15 cellular contexts compared by ENCODE assay signal in the genomic region with DNA sequence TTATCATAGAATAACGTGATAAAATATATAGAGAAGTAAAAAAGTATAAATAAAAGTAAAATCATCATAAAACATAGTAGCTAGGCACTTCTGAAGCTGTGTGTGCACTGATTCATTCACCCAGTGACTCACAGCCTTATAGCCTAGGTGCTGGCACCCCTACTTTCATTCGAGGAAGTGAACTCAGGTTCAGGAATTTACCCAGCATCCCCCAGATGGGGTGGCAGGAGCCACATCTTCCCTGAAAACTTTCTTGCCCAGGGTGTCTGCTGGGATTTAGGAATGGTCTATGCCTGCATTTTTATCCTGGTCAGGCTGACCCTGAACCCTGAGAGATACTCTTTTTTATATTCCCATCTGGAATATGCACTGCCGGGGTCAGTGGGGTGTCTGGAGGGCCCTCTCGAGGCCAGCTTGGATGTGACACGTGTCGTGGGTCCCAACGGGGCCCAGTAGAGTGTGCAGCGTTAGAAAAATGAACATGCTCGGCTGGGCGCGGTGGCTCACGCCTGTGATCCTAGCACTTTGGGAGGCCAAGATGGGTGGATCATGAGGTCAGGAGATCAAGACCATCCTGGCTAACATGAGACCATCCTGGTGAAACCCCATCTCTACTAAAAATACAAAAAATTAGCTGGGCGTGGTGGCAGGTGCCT. TPM values are rescaled to one million over a fixed set of nuclear protein-coding genes. Genes with fewer than 3 reads are reported as not detected.
DNase-seq lines count a peak whose midpoint lies in the region; FAIRE-seq and TF ChIP-seq lines count a peak whose summit lies in the region.
"Had no signal": no experiment of that assay in that cellular context is flagged by ENCODE, and none has a peak within 500 bp of the region (broad histone marks: within the 10 kb centered on the region; RNA-seq: fewer than 3 reads in every experiment).

No MANE protein-coding gene starts in this region.

- peak; percentile 71 for FAIRE-seq in RCC 7860 (lab: Jason Lieb, UNC)
- FAIRE-seq: GM12878, pancreas had no signal

- H3K27ac ChIP-seq in epithelial cell of prostate: peak overlapping the region; percentile 83
- peak overlapping the region; percentile 65 for H3K27ac ChIP-seq in osteoblast (ENCODE audit: low read depth, low read length)
- no peak overlapping the region for H3K27ac ChIP-seq in esophagus muscularis mucosa (replicated peaks in 1 of 4)
- H3K27ac ChIP-seq: pancreas had no signal

- TF ChIP-seq EP300 in esophagus muscularis mucosa (IDR thresholded peaks at IDR 0.05): no peak

- peak; percentile 44 for DNase-seq in GM04503 (ENCODE audit: low read depth)
- peak; percentile 67 for DNase-seq in RCC 7860 (ENCODE audit: low spot score)
- peak; percentile 64 for DNase-seq in epithelial cell of prostate (ENCODE audit: low read depth, low spot score)
- peak; percentile 97 for DNase-seq in osteoblast (ENCODE audit: insufficient read length, low spot score, missing footprints)
- DNase-seq in esophagus muscularis mucosa (ENCODE audit: extremely low spot score): no peak
- no peak for DNase-seq in HUDEP-2 (lab: John Stamatoyannopoulos, UW; ENCODE audit: unreplicated experiment in 76 of 76)
- no peak for DNase-seq in hypothalamus (lab: John Stamatoyannopoulos, UW)
- DNase-seq in OCI-M1 (lab: John Stamatoyannopoulos, UW): no peak
- DNase-seq: activated CD4-positive, CD25-positive, alpha-beta regulatory T cell; caudate nucleus; NCI-H446 treated with DMSO at 0.1 percent for 48 hours; SHP77 treated with DMSO at 0.1 percent for 48 hours; stimulated activated naive CD4-positive, alpha-beta T cell had no signal

- H3K4me3 ChIP-seq in osteoblast (ENCODE audit: insufficient read depth, low read length) (no peak overlapping the region), esophagus muscularis mucosa (no peak overlapping the region)
- H3K4me3 ChIP-seq: GM12878, pancreas had no signal

- H3K9me3 ChIP-seq in osteoblast (ENCODE audit: low read depth, low read length): no peaks in the 10 kb centered on the region
- H3K9me3 ChIP-seq in esophagus muscularis mucosa: no peaks in the 10 kb centered on the region
- H3K9me3 ChIP-seq: pancreas had no signal

- H3K36me3 ChIP-seq in osteoblast (ENCODE audit: insufficient read depth, low read length) (peaks cover 9% of the 10 kb centered on the region), esophagus muscularis mucosa (peaks cover 5 to 25% (median 9%) of the 10 kb centered on the region in 4 donors)

- H2AFZ ChIP-seq in osteoblast (ENCODE audit: low read length): peak overlapping the region; percentile 34

- no peak for TF ChIP-seq POLR2A in esophagus muscularis mucosa (IDR thresholded peaks at IDR 0.05; ENCODE audit: low read depth)

- H4K20me1 ChIP-seq in osteoblast (ENCODE audit: insufficient read depth, low read length): no peaks in the 10 kb centered on the region

- intact Hi-C loops in esophagus muscularis mucosa (cut with DNase I): no loop called here

- no peaks in the 10 kb centered on the region for H3K79me2 ChIP-seq in osteoblast (ENCODE audit: insufficient read depth, low read length)

- TF ChIP-seq CTCF in osteoblast (IDR thresholded peaks at IDR 0.05; ENCODE audit: extremely low read depth, low read depth, low read length) (no peak), esophagus muscularis mucosa (IDR thresholded peaks at IDR 0.05) (no peak)

- H3K4me1 ChIP-seq in osteoblast (ENCODE audit: insufficient read depth, low read length) (peaks cover 11% of the 10 kb centered on the region), esophagus muscularis mucosa (peaks cover 0 to 4% (median 0%) of the 10 kb centered on the region in 4 donors)
- H3K4me1 ChIP-seq: pancreas had no signal

- H3K27me3 ChIP-seq in osteoblast (ENCODE audit: insufficient read depth, low read length) (no peaks in the 10 kb centered on the region), esophagus muscularis mucosa (no peaks in the 10 kb centered on the region)
- H3K27me3 ChIP-seq: pancreas had no signal

- 87% methylated on average over 13 of the region's 13 CpGs for WGBS in esophagus muscularis mucosa

- peak overlapping the region; percentile 46 for H3K4me2 ChIP-seq in osteoblast (ENCODE audit: insufficient read depth, low read length)

RNA-seq across cellular contexts. Expression of a gene that starts 45.1 kb away (rescaled TPM):
- total RNA-seq in osteoblast (0.72 and 1.5 TPM in 2 replicates), esophagus muscularis mucosa (1 to 10 TPM; 1.7 to 3.4 (median 2.9) TPM)

Comparison
In these comparisons a context has a peak if more than half of its experiments do, and no peak if none do; other contexts are left out.
1. DNase-seq: peak in GM04503 (single experiment), RCC 7860 (single experiment), epithelial cell of prostate (single experiment) and osteoblast (single experiment); none in esophagus muscularis mucosa (single experiment), HUDEP-2 (0 of 76), hypothalamus (0 of 51) and OCI-M1 (single experiment).
2. H3K27ac ChIP-seq: peak in epithelial cell of prostate (single experiment) and osteoblast (single experiment); none in esophagus muscularis mucosa (0 of 4).